In the genomic region with DNA sequence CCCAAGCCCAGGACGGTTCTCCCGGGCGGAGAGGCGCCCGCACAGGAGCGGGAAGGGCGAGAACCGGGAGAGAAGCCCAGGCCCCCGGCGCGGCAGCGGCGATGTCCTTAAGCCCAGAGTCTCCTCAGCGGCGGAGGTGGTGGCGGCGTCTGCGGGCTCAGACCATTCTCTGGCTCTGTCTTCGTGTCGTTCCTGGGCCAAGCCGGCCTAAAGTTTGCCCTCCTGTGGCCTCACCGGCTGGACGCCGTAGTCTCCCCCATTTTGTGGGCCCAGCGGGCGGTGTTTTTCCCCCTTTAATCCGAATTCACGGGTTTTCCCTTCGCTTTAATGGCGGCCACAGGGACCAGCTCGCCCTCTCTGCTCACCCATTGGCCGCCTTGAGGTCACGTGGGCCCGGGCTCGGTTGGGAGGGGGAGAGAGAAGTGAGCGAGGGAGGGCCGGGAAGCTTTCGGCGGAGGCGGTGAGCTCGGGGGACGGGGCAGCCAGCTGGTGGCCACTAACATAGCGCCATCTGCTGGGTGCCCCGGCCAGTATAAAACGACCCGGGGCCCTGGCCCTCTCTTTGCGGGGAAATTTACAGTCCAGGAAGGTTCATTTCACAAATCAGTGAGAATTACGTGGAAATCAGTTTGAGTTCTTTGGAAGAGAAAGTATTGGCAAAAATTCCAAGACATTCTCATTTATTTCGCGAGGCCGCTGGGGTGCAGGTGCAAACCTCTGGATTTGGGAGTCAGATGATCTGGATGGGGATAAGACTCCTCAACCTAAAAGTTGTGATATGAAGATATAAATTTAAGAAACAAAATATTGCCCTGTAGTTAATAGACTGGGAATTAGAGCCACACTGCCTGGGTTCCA, we compare ENCODE assay signal across 8 cellular contexts. TPM values are rescaled to one million over a fixed set of nuclear protein-coding genes. Genes with fewer than 3 reads are reported as not detected.
DNase-seq lines count a peak whose midpoint lies in the region; ATAC-seq, FAIRE-seq and TF ChIP-seq lines count a peak whose summit lies in the region.

No MANE protein-coding gene starts in this region.

- peak; percentile 93 to 98 for ATAC-seq in A549
- ATAC-seq in HG03064 (IDR thresholded peaks at IDR 0.05; ENCODE audit: low read depth, unreplicated experiment): peak; percentile 70
- ATAC-seq in body of pancreas: peak; percentile 97
- peak; percentile 100 for ATAC-seq in sciatic nerve

- intact Hi-C loops in body of pancreas (cut with DNase I): no loop called here
- intact Hi-C loops in sciatic nerve (cut with DNase I): loop anchor here (10.0 kb wide), 1 partner anchor 651 kb away; no protein-coding TSS in a partner anchor

- H3K27me3 ChIP-seq in body of pancreas: no peaks in the 10 kb centered on the region

- peak overlapping the region; percentile 97 for H3K27ac ChIP-seq in A549
- peak overlapping the region; percentile 91 to 98 (median 94) for H3K27ac ChIP-seq in body of pancreas

- H3K9me3 ChIP-seq in A549 (no peaks in the 10 kb centered on the region), body of pancreas (no peaks in the 10 kb centered on the region)

- FAIRE-seq in A549 (lab: Jason Lieb, UNC) (peak; percentile 84), TTC549 (lab: Jason Lieb, UNC) (peak; percentile 86)

- peak; percentile 78 for TF ChIP-seq RAD21 in A549 (conservative IDR thresholded peaks at IDR 0.05 in 1 of 2, IDR thresholded peaks at IDR 0.05 in 1 of 2)

- H3K4me1 ChIP-seq in A549: peaks cover 38% of the 10 kb centered on the region
- H3K4me1 ChIP-seq in body of pancreas: peaks cover 45% of the 10 kb centered on the region

- peak; percentile 98 to 99 for DNase-seq in A549 (ENCODE audit: low read depth in 1 of 2, low spot score in 1 of 2)
- DNase-seq in NCI-H2107 (lab: John Stamatoyannopoulos, UW): peak; percentile 95
- peak; percentile 98 for DNase-seq in body of pancreas
- peak; percentile 73 for DNase-seq in iPS DF 19.7 (ENCODE audit: low read depth, low spot score)
- DNase-seq in sciatic nerve (ENCODE audit: low spot score): peak; percentile 99

- WGBS in A549 (ENCODE audit: missing lambda C conversion rate): 3% methylated on average over 36 of the region's 51 CpGs
- WGBS in body of pancreas, 2 donors: 1 to 5% methylated on average over 23 to 50 of the region's 51 CpGs

- TF ChIP-seq EP300 in A549 (IDR thresholded peaks at IDR 0.05): no peak

- H3K4me2 ChIP-seq in A549: peak overlapping the region; percentile 61

- TF ChIP-seq CTCF in A549 (IDR thresholded peaks at IDR 0.05) (peak; percentile 99), body of pancreas (IDR thresholded peaks at IDR 0.05) (peak; percentile 84 to 95 (median 93))

- peak overlapping the region; percentile 94 for H3K4me3 ChIP-seq in A549
- H3K4me3 ChIP-seq in body of pancreas: peak overlapping the region; percentile 64 to 85

- TF ChIP-seq POLR2A in A549 (IDR thresholded peaks at IDR 0.05; ENCODE audit: low read length): peak; percentile 75
- TF ChIP-seq POLR2A in GM18526 (IDR thresholded peaks at IDR 0.05; ENCODE audit: extremely low read depth, insufficient read length): peak; percentile 71
- peak; percentile 51 to 85 (median 84) for TF ChIP-seq POLR2A in body of pancreas (IDR thresholded peaks at IDR 0.05)

- CTCF ChIA-PET in A549 (lab: Yijun Ruan, JAX): interaction anchor here (0.6 to 3.7 kb wide), 40 partner anchors 11 to 150 kb away, joined by 3 to 65 read pairs (median 4); no protein-coding TSS in a partner anchor

- POLR2A ChIA-PET in A549 (lab: Yijun Ruan, JAX): interaction anchor here (0.5 to 1.5 kb wide), 9 partner anchors 9 to 653 kb away, joined by 3 to 17 read pairs (median 5); a partner anchor contains a TSS

- no peaks in the 10 kb centered on the region for H3K36me3 ChIP-seq in body of pancreas (replicated peaks in 1 of 2; ENCODE audit: insufficient read depth in 1 of 2, low read depth in 2 of 2)

TF ChIP-seq in A549, 52 proteins besides CTCF, POLR2A, EP300 and RAD21:
- TF ChIP-seq MAZ (IDR thresholded peaks at IDR 0.05; ENCODE audit: borderline replicate concordance, low read depth, low read length) (peak; percentile 62; the same call in 1 of the 2 replicates), EHMT2 (IDR thresholded peaks at IDR 0.05; ENCODE audit: low read depth) (no peak), JUN (IDR thresholded peaks at IDR 0.05) (peak in 1 of 2 experiments; percentile 66; a peak in 3 of 5 replicates), SREBF2 (IDR thresholded peaks at IDR 0.05) (no peak), SMC3 (IDR thresholded peaks at IDR 0.05) (peak; percentile 86), NFE2L2 (conservative IDR thresholded peaks at IDR 0.05; ENCODE audit: low read length) (no peak), PHF8 (IDR thresholded peaks at IDR 0.05; ENCODE audit: borderline replicate concordance, low read depth) (peak; percentile 92)
- TF ChIP-seq, protein P1, sequence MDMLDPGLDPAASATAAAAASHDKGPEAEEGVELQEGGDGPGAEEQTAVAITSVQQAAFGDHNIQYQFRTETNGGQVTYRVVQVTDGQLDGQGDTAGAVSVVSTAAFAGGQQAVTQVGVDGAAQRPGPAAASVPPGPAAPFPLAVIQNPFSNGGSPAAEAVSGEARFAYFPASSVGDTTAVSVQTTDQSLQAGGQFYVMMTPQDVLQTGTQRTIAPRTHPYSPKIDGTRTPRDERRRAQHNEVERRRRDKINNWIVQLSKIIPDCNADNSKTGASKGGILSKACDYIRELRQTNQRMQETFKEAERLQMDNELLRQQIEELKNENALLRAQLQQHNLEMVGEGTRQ (IDR thresholded peaks at IDR 0.05): peak; percentile 98
- TF ChIP-seq, protein P2, sequence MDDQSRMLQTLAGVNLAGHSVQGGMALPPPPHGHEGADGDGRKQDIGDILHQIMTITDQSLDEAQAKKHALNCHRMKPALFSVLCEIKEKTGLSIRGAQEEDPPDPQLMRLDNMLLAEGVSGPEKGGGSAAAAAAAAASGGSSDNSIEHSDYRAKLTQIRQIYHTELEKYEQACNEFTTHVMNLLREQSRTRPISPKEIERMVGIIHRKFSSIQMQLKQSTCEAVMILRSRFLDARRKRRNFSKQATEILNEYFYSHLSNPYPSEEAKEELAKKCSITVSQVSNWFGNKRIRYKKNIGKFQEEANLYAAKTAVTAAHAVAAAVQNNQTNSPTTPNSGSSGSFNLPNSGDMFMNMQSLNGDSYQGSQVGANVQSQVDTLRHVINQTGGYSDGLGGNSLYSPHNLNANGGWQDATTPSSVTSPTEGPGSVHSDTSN (IDR thresholded peaks at IDR 0.05): peak; percentile 78
- TF ChIP-seq, protein P3, sequence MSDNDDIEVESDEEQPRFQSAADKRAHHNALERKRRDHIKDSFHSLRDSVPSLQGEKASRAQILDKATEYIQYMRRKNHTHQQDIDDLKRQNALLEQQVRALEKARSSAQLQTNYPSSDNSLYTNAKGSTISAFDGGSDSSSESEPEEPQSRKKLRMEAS (IDR thresholded peaks at IDR 0.05): peak; percentile 72; the same call in 1 of the 2 replicates
- TF ChIP-seq, protein P4, sequence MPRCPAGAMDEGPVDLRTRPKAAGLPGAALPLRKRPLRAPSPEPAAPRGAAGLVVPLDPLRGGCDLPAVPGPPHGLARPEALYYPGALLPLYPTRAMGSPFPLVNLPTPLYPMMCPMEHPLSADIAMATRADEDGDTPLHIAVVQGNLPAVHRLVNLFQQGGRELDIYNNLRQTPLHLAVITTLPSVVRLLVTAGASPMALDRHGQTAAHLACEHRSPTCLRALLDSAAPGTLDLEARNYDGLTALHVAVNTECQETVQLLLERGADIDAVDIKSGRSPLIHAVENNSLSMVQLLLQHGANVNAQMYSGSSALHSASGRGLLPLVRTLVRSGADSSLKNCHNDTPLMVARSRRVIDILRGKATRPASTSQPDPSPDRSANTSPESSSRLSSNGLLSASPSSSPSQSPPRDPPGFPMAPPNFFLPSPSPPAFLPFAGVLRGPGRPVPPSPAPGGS (IDR thresholded peaks at IDR 0.05): peak; percentile 81; the same call in 2 of the 3 replicates

RNA-seq across cellular contexts. Expression of a gene that starts 0.8 kb away (rescaled TPM):
- 64.1 and 71.4 TPM in 2 replicates for polyA plus RNA-seq in A549 (2011; rRNA removed)
- polyA plus RNA-seq in A549 (2012; cell fraction: cytosol; rRNA removed): 8.4 and 8.9 TPM in 2 replicates
- polyA plus RNA-seq in A549 (2012; cell fraction: nucleus; rRNA removed): 6.7 and 8.3 TPM in 2 replicates
- polyA plus RNA-seq in A549 (2017; fragmentation: RNase III; extraction: RNeasy Plus Mini Kit Qiagen cat#74134 plus additional on column Dnase treatment): 14.1 to 14.9 TPM (median 14.8 TPM) in 3 replicates
- 252 and 288 TPM in 2 replicates for polyA minus RNA-seq in A549 (2011; rRNA and poly(A)+ RNA removed)
- 10 to 100 TPM; 37.4 to 41.5 TPM for total RNA-seq in body of pancreas
- total RNA-seq in sciatic nerve: 76.7 TPM

Comparison
In these comparisons a context has a peak if more than half of its experiments do, and no peak if none do; other contexts are left out.
1. Peak in every context shown above with its lines: DNase-seq, ATAC-seq, H3K4me3 ChIP-seq and H3K27ac ChIP-seq.